In the genomic region with DNA sequence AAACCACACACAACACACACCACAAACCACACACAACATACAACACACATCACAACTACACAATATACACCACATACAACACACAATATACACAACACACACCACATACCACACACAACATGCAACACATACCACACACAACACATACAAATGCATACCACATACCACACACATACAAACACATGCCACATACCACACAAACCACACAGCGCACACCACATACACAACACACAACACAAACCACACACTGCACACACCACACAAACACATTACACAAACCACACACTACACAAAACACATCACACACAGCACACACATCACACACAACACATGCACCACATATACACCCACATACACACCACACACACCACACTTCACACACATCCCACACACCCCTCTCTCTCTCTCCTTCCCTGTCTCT, we compare ENCODE assay signal across 1 cellular context.
TF ChIP-seq lines count a peak whose summit lies in the region.

No MANE protein-coding gene starts in this region.

TF ChIP-seq in K562, 482 proteins besides CTCF, POLR2A, EP300 and RAD21 (continued from another document and continues in another):
- TF ChIP-seq, protein P1, sequence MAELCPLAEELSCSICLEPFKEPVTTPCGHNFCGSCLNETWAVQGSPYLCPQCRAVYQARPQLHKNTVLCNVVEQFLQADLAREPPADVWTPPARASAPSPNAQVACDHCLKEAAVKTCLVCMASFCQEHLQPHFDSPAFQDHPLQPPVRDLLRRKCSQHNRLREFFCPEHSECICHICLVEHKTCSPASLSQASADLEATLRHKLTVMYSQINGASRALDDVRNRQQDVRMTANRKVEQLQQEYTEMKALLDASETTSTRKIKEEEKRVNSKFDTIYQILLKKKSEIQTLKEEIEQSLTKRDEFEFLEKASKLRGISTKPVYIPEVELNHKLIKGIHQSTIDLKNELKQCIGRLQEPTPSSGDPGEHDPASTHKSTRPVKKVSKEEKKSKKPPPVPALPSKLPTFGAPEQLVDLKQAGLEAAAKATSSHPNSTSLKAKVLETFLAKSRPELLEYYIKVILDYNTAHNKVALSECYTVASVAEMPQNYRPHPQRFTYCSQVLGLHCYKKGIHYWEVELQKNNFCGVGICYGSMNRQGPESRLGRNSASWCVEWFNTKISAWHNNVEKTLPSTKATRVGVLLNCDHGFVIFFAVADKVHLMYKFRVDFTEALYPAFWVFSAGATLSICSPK (IDR thresholded peaks at IDR 0.05; ENCODE audit: borderline replicate concordance), result peak; percentile 41; the same call in 1 of the 2 replicates
- TF ChIP-seq HLTF (IDR thresholded peaks at IDR 0.05) (peak; percentile 22; the same call in 1 of the 2 replicates), FOXK2 (conservative IDR thresholded peaks at IDR 0.05 in 1 of 2, IDR thresholded peaks at IDR 0.05 in 1 of 2; ENCODE audit: low read depth in 2 of 2) (peak in 1 of 2 experiments; percentile 22; a peak in 1 of 4 replicates), CCNT2 (IDR thresholded peaks at IDR 0.05; ENCODE audit: borderline replicate concordance, extremely low read depth, insufficient read length, low read depth, low read length) (no peak), ZNF232 (CRISPR knock-in tag; IDR thresholded peaks at IDR 0.05) (no peak), ZNF586 (CRISPR knock-in tag; conservative IDR thresholded peaks at IDR 0.05) (no peak), ZNF41 (CRISPR knock-in tag; conservative IDR thresholded peaks at IDR 0.05) (no peak), EP400 (IDR thresholded peaks at IDR 0.05) (no peak), ZNF583 (CRISPR knock-in tag; IDR thresholded peaks at IDR 0.05) (no peak), ESRRB (CRISPR knock-in tag; IDR thresholded peaks at IDR 0.05; ENCODE audit: borderline replicate concordance) (no peak), PHF20 (IDR thresholded peaks at IDR 0.05; ENCODE audit: partially characterized antibody) (peak; percentile 46), RBM15 (IDR thresholded peaks at IDR 0.05; ENCODE audit: insufficient read depth, low read length) (no peak), CXXC5 (CRISPR knock-in tag; IDR thresholded peaks at IDR 0.05) (no peak), FUS (optimal IDR thresholded peaks at IDR 0.05; ENCODE audit: low read depth, low read length) (no peak), GABPB2 (CRISPR knock-in tag; conservative IDR thresholded peaks at IDR 0.05) (no peak), KLF10 (CRISPR knock-in tag; IDR thresholded peaks at IDR 0.05) (no peak), NFATC3 (IDR thresholded peaks at IDR 0.05) (no peak), SRSF3 (IDR thresholded peaks at IDR 0.05; ENCODE audit: insufficient read depth, low read length) (no peak), RFX5 (IDR thresholded peaks at IDR 0.05; ENCODE audit: low read depth, low read length) (no peak), ZNF76 (CRISPR knock-in tag; IDR thresholded peaks at IDR 0.05; ENCODE audit: borderline replicate concordance) (no peak), ASH1L (IDR thresholded peaks at IDR 0.05; ENCODE audit: borderline replicate concordance, low read depth, partially characterized antibody) (no peak), TSC22D4 (tag; IDR thresholded peaks at IDR 0.05) (peak; percentile 87; the same call in 1 of the 2 replicates), CHD2 (IDR thresholded peaks at IDR 0.05; ENCODE audit: low read depth, low read length) (no peak), POLR2H (tag; IDR thresholded peaks at IDR 0.05; ENCODE audit: low read depth) (no peak), SIN3B (IDR thresholded peaks at IDR 0.05; ENCODE audit: low read depth) (no peak), CHD1 (IDR thresholded peaks at IDR 0.05; ENCODE audit: low read length) (no peak), SMAD2 (IDR thresholded peaks at IDR 0.05; ENCODE audit: low read depth, low read length) (no peak)
- TF ChIP-seq, protein P2, sequence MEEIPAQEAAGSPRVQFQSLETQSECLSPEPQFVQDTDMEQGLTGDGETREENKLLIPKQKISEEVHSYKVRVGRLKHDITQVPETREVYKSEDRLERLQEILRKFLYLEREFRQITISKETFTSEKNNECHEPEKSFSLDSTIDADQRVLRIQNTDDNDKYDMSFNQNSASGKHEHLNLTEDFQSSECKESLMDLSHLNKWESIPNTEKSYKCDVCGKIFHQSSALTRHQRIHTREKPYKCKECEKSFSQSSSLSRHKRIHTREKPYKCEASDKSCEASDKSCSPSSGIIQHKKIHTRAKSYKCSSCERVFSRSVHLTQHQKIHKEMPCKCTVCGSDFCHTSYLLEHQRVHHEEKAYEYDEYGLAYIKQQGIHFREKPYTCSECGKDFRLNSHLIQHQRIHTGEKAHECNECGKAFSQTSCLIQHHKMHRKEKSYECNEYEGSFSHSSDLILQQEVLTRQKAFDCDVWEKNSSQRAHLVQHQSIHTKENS (CRISPR knock-in tag; IDR thresholded peaks at IDR 0.05), result no peak
- TF ChIP-seq, protein P3, sequence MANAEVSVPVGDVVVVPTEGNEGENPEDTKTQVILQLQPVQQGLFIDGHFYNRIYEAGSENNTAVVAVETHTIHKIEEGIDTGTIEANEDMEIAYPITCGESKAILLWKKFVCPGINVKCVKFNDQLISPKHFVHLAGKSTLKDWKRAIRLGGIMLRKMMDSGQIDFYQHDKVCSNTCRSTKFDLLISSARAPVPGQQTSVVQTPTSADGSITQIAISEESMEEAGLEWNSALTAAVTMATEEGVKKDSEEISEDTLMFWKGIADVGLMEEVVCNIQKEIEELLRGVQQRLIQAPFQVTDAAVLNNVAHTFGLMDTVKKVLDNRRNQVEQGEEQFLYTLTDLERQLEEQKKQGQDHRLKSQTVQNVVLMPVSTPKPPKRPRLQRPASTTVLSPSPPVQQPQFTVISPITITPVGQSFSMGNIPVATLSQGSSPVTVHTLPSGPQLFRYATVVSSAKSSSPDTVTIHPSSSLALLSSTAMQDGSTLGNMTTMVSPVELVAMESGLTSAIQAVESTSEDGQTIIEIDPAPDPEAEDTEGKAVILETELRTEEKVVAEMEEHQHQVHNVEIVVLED (CRISPR knock-in tag; IDR thresholded peaks at IDR 0.05), result no peak
- TF ChIP-seq, protein P4, sequence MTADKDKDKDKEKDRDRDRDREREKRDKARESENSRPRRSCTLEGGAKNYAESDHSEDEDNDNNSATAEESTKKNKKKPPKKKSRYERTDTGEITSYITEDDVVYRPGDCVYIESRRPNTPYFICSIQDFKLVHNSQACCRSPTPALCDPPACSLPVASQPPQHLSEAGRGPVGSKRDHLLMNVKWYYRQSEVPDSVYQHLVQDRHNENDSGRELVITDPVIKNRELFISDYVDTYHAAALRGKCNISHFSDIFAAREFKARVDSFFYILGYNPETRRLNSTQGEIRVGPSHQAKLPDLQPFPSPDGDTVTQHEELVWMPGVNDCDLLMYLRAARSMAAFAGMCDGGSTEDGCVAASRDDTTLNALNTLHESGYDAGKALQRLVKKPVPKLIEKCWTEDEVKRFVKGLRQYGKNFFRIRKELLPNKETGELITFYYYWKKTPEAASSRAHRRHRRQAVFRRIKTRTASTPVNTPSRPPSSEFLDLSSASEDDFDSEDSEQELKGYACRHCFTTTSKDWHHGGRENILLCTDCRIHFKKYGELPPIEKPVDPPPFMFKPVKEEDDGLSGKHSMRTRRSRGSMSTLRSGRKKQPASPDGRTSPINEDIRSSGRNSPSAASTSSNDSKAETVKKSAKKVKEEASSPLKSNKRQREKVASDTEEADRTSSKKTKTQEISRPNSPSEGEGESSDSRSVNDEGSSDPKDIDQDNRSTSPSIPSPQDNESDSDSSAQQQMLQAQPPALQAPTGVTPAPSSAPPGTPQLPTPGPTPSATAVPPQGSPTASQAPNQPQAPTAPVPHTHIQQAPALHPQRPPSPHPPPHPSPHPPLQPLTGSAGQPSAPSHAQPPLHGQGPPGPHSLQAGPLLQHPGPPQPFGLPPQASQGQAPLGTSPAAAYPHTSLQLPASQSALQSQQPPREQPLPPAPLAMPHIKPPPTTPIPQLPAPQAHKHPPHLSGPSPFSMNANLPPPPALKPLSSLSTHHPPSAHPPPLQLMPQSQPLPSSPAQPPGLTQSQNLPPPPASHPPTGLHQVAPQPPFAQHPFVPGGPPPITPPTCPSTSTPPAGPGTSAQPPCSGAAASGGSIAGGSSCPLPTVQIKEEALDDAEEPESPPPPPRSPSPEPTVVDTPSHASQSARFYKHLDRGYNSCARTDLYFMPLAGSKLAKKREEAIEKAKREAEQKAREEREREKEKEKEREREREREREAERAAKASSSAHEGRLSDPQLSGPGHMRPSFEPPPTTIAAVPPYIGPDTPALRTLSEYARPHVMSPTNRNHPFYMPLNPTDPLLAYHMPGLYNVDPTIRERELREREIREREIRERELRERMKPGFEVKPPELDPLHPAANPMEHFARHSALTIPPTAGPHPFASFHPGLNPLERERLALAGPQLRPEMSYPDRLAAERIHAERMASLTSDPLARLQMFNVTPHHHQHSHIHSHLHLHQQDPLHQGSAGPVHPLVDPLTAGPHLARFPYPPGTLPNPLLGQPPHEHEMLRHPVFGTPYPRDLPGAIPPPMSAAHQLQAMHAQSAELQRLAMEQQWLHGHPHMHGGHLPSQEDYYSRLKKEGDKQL (CRISPR knock-in tag; IDR thresholded peaks at IDR 0.05; ENCODE audit: borderline replicate concordance), result no peak
- TF ChIP-seq, protein P5, sequence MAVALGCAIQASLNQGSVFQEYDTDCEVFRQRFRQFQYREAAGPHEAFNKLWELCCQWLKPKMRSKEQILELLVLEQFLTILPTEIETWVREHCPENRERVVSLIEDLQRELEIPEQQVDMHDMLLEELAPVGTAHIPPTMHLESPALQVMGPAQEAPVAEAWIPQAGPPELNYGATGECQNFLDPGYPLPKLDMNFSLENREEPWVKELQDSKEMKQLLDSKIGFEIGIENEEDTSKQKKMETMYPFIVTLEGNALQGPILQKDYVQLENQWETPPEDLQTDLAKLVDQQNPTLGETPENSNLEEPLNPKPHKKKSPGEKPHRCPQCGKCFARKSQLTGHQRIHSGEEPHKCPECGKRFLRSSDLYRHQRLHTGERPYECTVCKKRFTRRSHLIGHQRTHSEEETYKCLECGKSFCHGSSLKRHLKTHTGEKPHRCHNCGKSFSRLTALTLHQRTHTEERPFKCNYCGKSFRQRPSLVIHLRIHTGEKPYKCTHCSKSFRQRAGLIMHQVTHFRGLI (CRISPR knock-in tag; IDR thresholded peaks at IDR 0.05), result no peak
- TF ChIP-seq, protein P6, sequence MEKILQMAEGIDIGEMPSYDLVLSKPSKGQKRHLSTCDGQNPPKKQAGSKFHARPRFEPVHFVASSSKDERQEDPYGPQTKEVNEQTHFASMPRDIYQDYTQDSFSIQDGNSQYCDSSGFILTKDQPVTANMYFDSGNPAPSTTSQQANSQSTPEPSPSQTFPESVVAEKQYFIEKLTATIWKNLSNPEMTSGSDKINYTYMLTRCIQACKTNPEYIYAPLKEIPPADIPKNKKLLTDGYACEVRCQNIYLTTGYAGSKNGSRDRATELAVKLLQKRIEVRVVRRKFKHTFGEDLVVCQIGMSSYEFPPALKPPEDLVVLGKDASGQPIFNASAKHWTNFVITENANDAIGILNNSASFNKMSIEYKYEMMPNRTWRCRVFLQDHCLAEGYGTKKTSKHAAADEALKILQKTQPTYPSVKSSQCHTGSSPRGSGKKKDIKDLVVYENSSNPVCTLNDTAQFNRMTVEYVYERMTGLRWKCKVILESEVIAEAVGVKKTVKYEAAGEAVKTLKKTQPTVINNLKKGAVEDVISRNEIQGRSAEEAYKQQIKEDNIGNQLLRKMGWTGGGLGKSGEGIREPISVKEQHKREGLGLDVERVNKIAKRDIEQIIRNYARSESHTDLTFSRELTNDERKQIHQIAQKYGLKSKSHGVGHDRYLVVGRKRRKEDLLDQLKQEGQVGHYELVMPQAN (IDR thresholded peaks at IDR 0.05; ENCODE audit: borderline replicate concordance), result peak; percentile 41; the same call in 1 of the 2 replicates
- TF ChIP-seq, protein P7, sequence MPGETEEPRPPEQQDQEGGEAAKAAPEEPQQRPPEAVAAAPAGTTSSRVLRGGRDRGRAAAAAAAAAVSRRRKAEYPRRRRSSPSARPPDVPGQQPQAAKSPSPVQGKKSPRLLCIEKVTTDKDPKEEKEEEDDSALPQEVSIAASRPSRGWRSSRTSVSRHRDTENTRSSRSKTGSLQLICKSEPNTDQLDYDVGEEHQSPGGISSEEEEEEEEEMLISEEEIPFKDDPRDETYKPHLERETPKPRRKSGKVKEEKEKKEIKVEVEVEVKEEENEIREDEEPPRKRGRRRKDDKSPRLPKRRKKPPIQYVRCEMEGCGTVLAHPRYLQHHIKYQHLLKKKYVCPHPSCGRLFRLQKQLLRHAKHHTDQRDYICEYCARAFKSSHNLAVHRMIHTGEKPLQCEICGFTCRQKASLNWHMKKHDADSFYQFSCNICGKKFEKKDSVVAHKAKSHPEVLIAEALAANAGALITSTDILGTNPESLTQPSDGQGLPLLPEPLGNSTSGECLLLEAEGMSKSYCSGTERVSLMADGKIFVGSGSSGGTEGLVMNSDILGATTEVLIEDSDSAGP (CRISPR knock-in tag; IDR thresholded peaks at IDR 0.05), result no peak
- TF ChIP-seq, protein P8, sequence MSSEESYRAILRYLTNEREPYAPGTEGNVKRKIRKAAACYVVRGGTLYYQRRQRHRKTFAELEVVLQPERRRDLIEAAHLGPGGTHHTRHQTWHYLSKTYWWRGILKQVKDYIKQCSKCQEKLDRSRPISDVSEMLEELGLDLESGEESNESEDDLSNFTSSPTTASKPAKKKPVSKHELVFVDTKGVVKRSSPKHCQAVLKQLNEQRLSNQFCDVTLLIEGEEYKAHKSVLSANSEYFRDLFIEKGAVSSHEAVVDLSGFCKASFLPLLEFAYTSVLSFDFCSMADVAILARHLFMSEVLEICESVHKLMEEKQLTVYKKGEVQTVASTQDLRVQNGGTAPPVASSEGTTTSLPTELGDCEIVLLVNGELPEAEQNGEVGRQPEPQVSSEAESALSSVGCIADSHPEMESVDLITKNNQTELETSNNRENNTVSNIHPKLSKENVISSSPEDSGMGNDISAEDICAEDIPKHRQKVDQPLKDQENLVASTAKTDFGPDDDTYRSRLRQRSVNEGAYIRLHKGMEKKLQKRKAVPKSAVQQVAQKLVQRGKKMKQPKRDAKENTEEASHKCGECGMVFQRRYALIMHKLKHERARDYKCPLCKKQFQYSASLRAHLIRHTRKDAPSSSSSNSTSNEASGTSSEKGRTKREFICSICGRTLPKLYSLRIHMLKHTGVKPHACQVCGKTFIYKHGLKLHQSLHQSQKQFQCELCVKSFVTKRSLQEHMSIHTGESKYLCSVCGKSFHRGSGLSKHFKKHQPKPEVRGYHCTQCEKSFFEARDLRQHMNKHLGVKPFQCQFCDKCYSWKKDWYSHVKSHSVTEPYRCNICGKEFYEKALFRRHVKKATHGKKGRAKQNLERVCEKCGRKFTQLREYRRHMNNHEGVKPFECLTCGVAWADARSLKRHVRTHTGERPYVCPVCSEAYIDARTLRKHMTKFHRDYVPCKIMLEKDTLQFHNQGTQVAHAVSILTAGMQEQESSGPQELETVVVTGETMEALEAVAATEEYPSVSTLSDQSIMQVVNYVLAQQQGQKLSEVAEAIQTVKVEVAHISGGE (CRISPR knock-in tag; IDR thresholded peaks at IDR 0.05), result no peak
- TF ChIP-seq, protein P9, sequence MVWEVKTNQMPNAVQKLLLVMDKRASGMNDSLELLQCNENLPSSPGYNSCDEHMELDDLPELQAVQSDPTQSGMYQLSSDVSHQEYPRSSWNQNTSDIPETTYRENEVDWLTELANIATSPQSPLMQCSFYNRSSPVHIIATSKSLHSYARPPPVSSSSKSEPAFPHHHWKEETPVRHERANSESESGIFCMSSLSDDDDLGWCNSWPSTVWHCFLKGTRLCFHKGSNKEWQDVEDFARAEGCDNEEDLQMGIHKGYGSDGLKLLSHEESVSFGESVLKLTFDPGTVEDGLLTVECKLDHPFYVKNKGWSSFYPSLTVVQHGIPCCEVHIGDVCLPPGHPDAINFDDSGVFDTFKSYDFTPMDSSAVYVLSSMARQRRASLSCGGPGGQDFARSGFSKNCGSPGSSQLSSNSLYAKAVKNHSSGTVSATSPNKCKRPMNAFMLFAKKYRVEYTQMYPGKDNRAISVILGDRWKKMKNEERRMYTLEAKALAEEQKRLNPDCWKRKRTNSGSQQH (CRISPR knock-in tag; IDR thresholded peaks at IDR 0.05), result peak; percentile 88
